ENCODE assay signal across 29 cellular contexts in genomic region chr17:46847204-46848191, GRCh38. TPM values are rescaled to one million over a fixed set of nuclear protein-coding genes. Genes with fewer than 3 reads are reported as not detected.
"Had no signal": no experiment of that assay in that cellular context is flagged by ENCODE, and none has a peak within 500 bp of the region (broad histone marks: within the 10 kb centered on the region; RNA-seq: fewer than 3 reads in every experiment).

No MANE protein-coding gene starts in this region.

- H3K36me3 ChIP-seq: ascending aorta, esophagus muscularis mucosa, heart left ventricle, left lung, neutrophil, pancreas, prostate gland, suprapubic skin, tibial artery had no signal

- H3K27me3 ChIP-seq: pancreas had no signal

- H3K9me3 ChIP-seq: pancreas, prostate gland had no signal

- H3K4me1 ChIP-seq: foreskin keratinocyte, pancreas had no signal

- H3K4me3 ChIP-seq: ascending aorta, esophagus muscularis mucosa, heart left ventricle, left lung, pancreas, prostate gland, skin epidermis, suprapubic skin, tibial artery had no signal

- DNase-seq: activated CD4-positive, alpha-beta memory T cell treated with anti-CD3 and anti-CD28 coated beads, Interleukin-2, amount 10 ng/mL, durations not matched to agents 7 days and 5 days; activated CD4-positive, alpha-beta T cell treated with anti-CD3 and anti-CD28 coated beads, Interleukin-2, amount 10 ng/mL, durations not matched to agents 7 days and 5 days; activated CD4-positive, CD25-positive, alpha-beta regulatory T cell treated with anti-CD3 and anti-CD28 coated beads, Interleukin-2, amount 50 U/mL, for 72 hours; activated CD8-positive, alpha-beta memory T cell treated with anti-CD3 and anti-CD28 coated beads, Interleukin-2, amount 50 U/mL, for 48 hours; activated gamma-delta T cell; activated naive CD4-positive, alpha-beta T cell treated with anti-CD3 and anti-CD28 coated beads, Interleukin-2, amount 10 ng/mL, durations not matched to agents 7 days and 5 days; activated naive CD8-positive, alpha-beta T cell treated with anti-CD3 and anti-CD28 coated beads, Interleukin-2, amount 10 ng/mL, durations not matched to agents 7 days and 5 days; activated T-cell treated with anti-CD3 and anti-CD28 coated beads, Interleukin-2, amount 50 U/mL, for 24 hours; foreskin keratinocyte; heart left ventricle; kidney glomerular epithelial cell; left lung; pancreas; retina; stimulated activated CD4-positive, alpha-beta T cell treated with anti-CD3 and anti-CD28 coated beads, Interleukin-1b, Interleukin-23, amount 100 ng/mL, for 48 hours; stimulated activated CD4-positive, alpha-beta T cell treated with anti-CD3 and anti-CD28 coated beads, Interleukin-4, amount 100 ng/mL, for 4 hours; stimulated activated CD8-positive, alpha-beta memory T cell treated with anti-CD3 and anti-CD28 coated beads, Interleukin-4, amount 100 ng/mL, for 48 hours; T-helper 9 cell; tibial artery had no signal

- FAIRE-seq: pancreas had no signal

- H3K27ac ChIP-seq: ascending aorta, esophagus muscularis mucosa, foreskin keratinocyte, heart left ventricle, left lung, neutrophil, pancreas, prostate gland, skin epidermis, suprapubic skin, tibial artery had no signal

RNA-seq across cellular contexts. Expression of gene WNT9B, which starts 3.9 kb away (rescaled TPM):
- total RNA-seq: activated CD4-positive, alpha-beta memory T cell treated with anti-CD3 and anti-CD28 coated beads, Interleukin-2, amount 10 ng/mL, durations not matched to agents 7 days and 5 days; activated CD4-positive, alpha-beta T cell treated with anti-CD3 and anti-CD28 coated beads, Interleukin-2, amount 10 ng/mL, durations not matched to agents 7 days and 5 days; activated naive CD8-positive, alpha-beta T cell treated with anti-CD3 and anti-CD28 coated beads, Interleukin-2, amount 10 ng/mL, durations not matched to agents 7 days and 5 days; chondrocyte; foreskin keratinocyte; lung microvascular endothelial cell; sciatic nerve; urinary bladder had no signal
- polyA plus RNA-seq: foreskin keratinocyte, pancreas had no signal

RNA-seq across cellular contexts. Expression of gene WNT3, which starts 29.0 kb away (rescaled TPM):
- total RNA-seq: activated CD4-positive, alpha-beta memory T cell treated with anti-CD3 and anti-CD28 coated beads, Interleukin-2, amount 10 ng/mL, durations not matched to agents 7 days and 5 days; activated CD4-positive, alpha-beta T cell treated with anti-CD3 and anti-CD28 coated beads, Interleukin-2, amount 10 ng/mL, durations not matched to agents 7 days and 5 days; activated naive CD8-positive, alpha-beta T cell treated with anti-CD3 and anti-CD28 coated beads, Interleukin-2, amount 10 ng/mL, durations not matched to agents 7 days and 5 days; ascending aorta had no signal
